Comparison of ENCODE assay signal across 27 cellular contexts in genomic region chr3:157427906-157428305, GRCh38. TPM values are rescaled to one million over a fixed set of nuclear protein-coding genes. Genes with fewer than 3 reads are reported as not detected.
"Had no signal": no experiment of that assay in that cellular context is flagged by ENCODE, and none has a peak within 500 bp of the region (broad histone marks: within the 10 kb centered on the region; RNA-seq: fewer than 3 reads in every experiment).

No MANE protein-coding gene starts in this region.

- H3K4me1 Mint-ChIP-seq: naive B cell; stimulated activated memory B cell treated with anti-CD40 and anti-IgM and Interleukin-4, amounts not matched to agents 10 μg/mL and 1 μg/mL and 100 μg/mL, for 72 hours had no signal

- DNase-seq: activated CD4-positive, alpha-beta T cell treated with anti-CD3 and anti-CD28 coated beads, Interleukin-2, amount 50 U/mL, for 1 hour; activated CD4-positive, CD25-positive, alpha-beta regulatory T cell treated with anti-CD3 and anti-CD28 coated beads, Interleukin-2, amount 50 U/mL, for 72 hours; activated CD8-positive, alpha-beta T cell treated with anti-CD3 and anti-CD28 coated beads, Interleukin-2, amount 10 ng/mL, durations not matched to agents 7 days and 5 days; activated gamma-delta T cell; cortex of kidney; foreskin fibroblast; lower lobe of right lung; mesendoderm; mucosa of descending colon; naive B cell; retina; sigmoid colon; stimulated activated CD4-positive, alpha-beta T cell treated with anti-CD3 and anti-CD28 coated beads, Interleukin-15, amount 100 ng/mL, for 24 hours; stomach; transverse colon; WERI-Rb-1 had no signal

- H3K36me3 ChIP-seq: lower lobe of right lung, sigmoid colon, stomach, transverse colon, WERI-Rb-1 had no signal

- H3K27me3 Mint-ChIP-seq: activated naive CD8-positive, alpha-beta T cell; progenitor cell of endocrine pancreas had no signal

- H3K9me3 Mint-ChIP-seq: activated T-helper 1 cell treated with anti-CD3 and anti-CD28 coated beads, Interleukin-12 subunit alpha, Interleukin-12 subunit beta, Interleukin-2, Interleukin-4 antibody, amounts not matched to agents 30 ng/mL and 10 ng/mL and 1 ng/mL, durations not matched to agents 14 hours and 24 hours and 36 hours had no signal

- H3K36me3 Mint-ChIP-seq: activated naive CD8-positive, alpha-beta T cell; stimulated activated memory B cell treated with anti-CD40 and anti-IgM and Interleukin-4, amounts not matched to agents 10 μg/mL and 1 μg/mL and 100 μg/mL, for 72 hours had no signal

- H3K27me3 ChIP-seq: sigmoid colon, stomach, transverse colon had no signal

- H3K4me2 ChIP-seq: smooth muscle cell had no signal

- H3K9me3 ChIP-seq: lower lobe of right lung, mucosa of descending colon, stomach, transverse colon had no signal

- FAIRE-seq: bronchial epithelial cell, TTC549, urothelium cell line had no signal

- H3K4me3 ChIP-seq: lower lobe of right lung, mucosa of descending colon, sigmoid colon, smooth muscle cell, stomach, transverse colon had no signal

- ATAC-seq: activated CD8-positive, alpha-beta T cell treated with anti-CD3 and anti-CD28 coated beads, Interleukin-2, amount 10 ng/mL, durations not matched to agents 7 days and 5 days; left lobe of liver; lower lobe of right lung; mucosa of descending colon; stimulated activated memory B cell treated with anti-CD40 and anti-IgM and Interleukin-4, amounts not matched to agents 10 μg/mL and 1 μg/mL and 100 μg/mL, for 72 hours had no signal

- H3K27ac Mint-ChIP-seq: activated CD8-positive, alpha-beta T cell treated with anti-CD3 and anti-CD28 coated beads, Interleukin-2, amount 10 ng/mL, durations not matched to agents 7 days and 5 days; activated naive CD8-positive, alpha-beta T cell; activated T-helper 1 cell treated with anti-CD3 and anti-CD28 coated beads, Interleukin-12 subunit alpha, Interleukin-12 subunit beta, Interleukin-2, Interleukin-4 antibody, amounts not matched to agents 30 ng/mL and 10 ng/mL and 1 ng/mL, durations not matched to agents 14 hours and 24 hours and 36 hours; naive B cell; progenitor cell of endocrine pancreas; stimulated activated memory B cell treated with anti-CD40 and anti-IgM and Interleukin-4, amounts not matched to agents 10 μg/mL and 1 μg/mL and 100 μg/mL, for 72 hours had no signal

- H3K4me1 ChIP-seq: lower lobe of right lung, sigmoid colon, stomach, transverse colon had no signal

- H3K4me3 Mint-ChIP-seq: activated CD8-positive, alpha-beta T cell treated with anti-CD3 and anti-CD28 coated beads, Interleukin-2, amount 10 ng/mL, durations not matched to agents 7 days and 5 days; activated naive CD8-positive, alpha-beta T cell; activated T-helper 1 cell treated with anti-CD3 and anti-CD28 coated beads, Interleukin-12 subunit alpha, Interleukin-12 subunit beta, Interleukin-2, Interleukin-4 antibody, amounts not matched to agents 30 ng/mL and 10 ng/mL and 1 ng/mL, durations not matched to agents 14 hours and 24 hours and 36 hours; naive B cell; neural crest cell; stimulated activated memory B cell treated with anti-CD40 and anti-IgM and Interleukin-4, amounts not matched to agents 10 μg/mL and 1 μg/mL and 100 μg/mL, for 72 hours had no signal

- H3K27ac ChIP-seq: epithelial cell of prostate, lower lobe of right lung, sigmoid colon, stomach, transverse colon, WERI-Rb-1 had no signal

RNA-seq across cellular contexts. Expression of gene PTX3, which starts 8.7 kb away (rescaled TPM):
- total RNA-seq: activated CD8-positive, alpha-beta T cell treated with anti-CD3 and anti-CD28 coated beads, Interleukin-2, amount 10 ng/mL, durations not matched to agents 7 days and 5 days; activated T-helper 1 cell treated with anti-CD3 and anti-CD28 coated beads, Interleukin-12 subunit alpha, Interleukin-12 subunit beta, Interleukin-2, Interleukin-4 antibody, amounts not matched to agents 30 ng/mL and 10 ng/mL and 1 ng/mL, durations not matched to agents 14 hours and 24 hours and 36 hours had no signal
